Comparison of ENCODE assay signal across 8 cellular contexts in genomic region chr11:64305691-64306562, GRCh38. TPM values are rescaled to one million over a fixed set of nuclear protein-coding genes. Genes with fewer than 3 reads are reported as not detected.
DNase-seq lines count a peak whose midpoint lies in the region; ATAC-seq and TF ChIP-seq lines count a peak whose summit lies in the region.

No MANE protein-coding gene starts in this region.

- peaks cover 8% of the 10 kb centered on the region; the same call in 1 of the 2 replicates for H3K4me1 ChIP-seq in HAP-1

- H3K27ac ChIP-seq in caudate nucleus (ENCODE audit: low read depth, low read length), result peak overlapping the region; percentile 82

- in situ Hi-C loops in HAP-1 (cut with MboI; ENCODE audit: low sequenced_read_pairs), result no loop called here

- H3K36me3 ChIP-seq in HAP-1 (replicated peaks), result no peaks in the 10 kb centered on the region

- H3K9me3 ChIP-seq in HAP-1, result no peaks in the 10 kb centered on the region

- H3K4me3 ChIP-seq in HAP-1 (peak overlapping the region; percentile 67), WI38 (ENCODE audit: low read depth, low read length) (peak overlapping the region; percentile 69)

- peak; percentile 28; the same call in 1 of the 2 replicates for TF ChIP-seq CTCF in WI38 (IDR thresholded peaks at IDR 0.05; ENCODE audit: low read depth, low read length)

- ATAC-seq in left lobe of liver, result peak; percentile 41

- DNase-seq in GM03348 (ENCODE audit: low spot score) (peak; percentile 32), HAP-1 (ENCODE audit: low spot score in 2 of 2) (peak; percentile 61 to 85), NCI-H146 (lab: John Stamatoyannopoulos, UW) (peak; percentile 68), caudate nucleus (lab: John Stamatoyannopoulos, UW) (peak in 43 of 61 donors; percentile 25 to 81 (median 56)), left lobe of liver (ENCODE audit: low spot score) (peak; percentile 92), NCI-H1048 (lab: John Stamatoyannopoulos, UW) (no peak)
- DNase-seq in stimulated activated CD4-positive, alpha-beta T cell treated with anti-CD3 and anti-CD28 coated beads, Interleukin-4, amount 100 ng/mL, for 24 hours, result peak; percentile 73

- H3K27me3 ChIP-seq in HAP-1 (ENCODE audit: low read depth), result no peaks in the 10 kb centered on the region

RNA-seq across cellular contexts. Expression of gene ESRRA, which starts 0.6 kb away (rescaled TPM):
- total RNA-seq in left lobe of liver, result 53.6 TPM

RNA-seq across cellular contexts. Expression of gene CATSPERZ, which starts 5.8 kb away (rescaled TPM):
- not detected for total RNA-seq in left lobe of liver

RNA-seq across cellular contexts. Expression of gene TRMT112, which starts 11.4 kb away (rescaled TPM):
- total RNA-seq in left lobe of liver, result 59.1 TPM

RNA-seq across cellular contexts. Expression of gene PRDX5, which starts 12.0 kb away (rescaled TPM):
- total RNA-seq in left lobe of liver, result 96.4 TPM

RNA-seq across cellular contexts. Expression of gene KCNK4, which starts 14.8 kb away (rescaled TPM):
- not detected for total RNA-seq in left lobe of liver
